10 cellular contexts compared by ENCODE assay signal in the genomic region with DNA sequence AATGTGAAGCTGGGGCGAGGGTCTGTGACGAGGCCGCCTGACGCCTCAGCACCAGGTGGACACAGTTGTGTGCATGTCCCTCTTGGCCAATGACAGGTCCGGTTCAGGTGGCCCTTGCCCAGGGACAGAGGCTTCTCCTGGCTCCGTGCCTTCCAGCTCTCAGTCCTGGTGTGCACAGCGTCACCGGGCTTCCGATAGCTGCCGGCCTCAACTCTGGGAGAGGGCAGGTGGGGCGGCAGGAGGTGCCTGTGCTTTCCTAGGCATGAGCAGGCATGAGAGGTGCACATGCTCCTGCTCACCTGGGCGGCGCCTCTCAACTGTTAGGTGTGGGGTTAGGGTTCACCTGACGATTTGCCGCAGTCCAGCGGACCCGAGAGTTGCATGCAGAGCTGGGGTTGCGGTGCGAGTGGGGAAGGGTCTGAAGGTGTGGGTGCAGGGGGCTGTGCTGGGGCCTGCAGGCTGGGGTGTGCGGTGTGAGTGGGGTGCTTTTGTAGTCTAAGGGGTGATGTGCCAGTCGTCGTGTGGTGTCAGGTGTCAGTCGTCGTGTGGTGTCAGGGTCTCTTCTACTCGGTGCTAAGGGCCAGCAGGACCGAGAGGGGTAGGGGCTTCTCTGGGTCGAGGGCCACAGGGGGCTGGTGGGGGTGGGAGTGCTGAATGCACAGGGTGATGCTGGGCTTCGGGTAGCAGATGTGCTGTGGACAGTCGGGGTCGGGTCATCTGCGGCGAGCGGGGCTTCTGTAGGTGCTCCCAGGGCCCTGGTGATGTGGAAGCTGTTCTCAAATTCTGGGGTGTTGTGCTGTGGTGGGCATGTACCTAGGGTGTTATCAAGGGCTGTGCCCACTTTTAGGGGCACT. TPM values are rescaled to one million over a fixed set of nuclear protein-coding genes. Genes with fewer than 3 reads are reported as not detected.
DNase-seq lines count a peak whose midpoint lies in the region; ATAC-seq and TF ChIP-seq lines count a peak whose summit lies in the region.
"Had no signal": no experiment of that assay in that cellular context is flagged by ENCODE, and none has a peak within 500 bp of the region (broad histone marks: within the 10 kb centered on the region; RNA-seq: fewer than 3 reads in every experiment).

No MANE protein-coding gene starts in this region.

- no peak overlapping the region for H3K4me3 ChIP-seq in right cardiac atrium (ENCODE audit: low read length)
- no peak overlapping the region for H3K4me3 ChIP-seq in lung
- no peak overlapping the region for H3K4me3 ChIP-seq in uterus

- intact Hi-C loops in right cardiac atrium (cut with DNase I) (no loop called here), left cardiac atrium (cut with DNase I) (no loop called here), uterus (cut with DNase I; ENCODE audit: low total_unique reads) (no loop called here)

- H3K27ac ChIP-seq in right cardiac atrium (ENCODE audit: low read length) = peak overlapping the region; percentile 68
- H3K27ac ChIP-seq in lung (ENCODE audit: low read depth in 1 of 2, low read length in 1 of 2) = peak overlapping the region; percentile 81 to 86
- peak overlapping the region; percentile 62 to 71 for H3K27ac ChIP-seq in uterus

- TF ChIP-seq CTCF in lung (IDR thresholded peaks at IDR 0.05; ENCODE audit: control extremely low read depth, extremely low read depth) (no peak), uterus (IDR thresholded peaks at IDR 0.05) (no peak)

- H3K9me3 ChIP-seq in right cardiac atrium (ENCODE audit: control insufficient read depth, low read length) = no peaks in the 10 kb centered on the region
- H3K9me3 ChIP-seq in lung (ENCODE audit: control insufficient read depth in 2 of 2, insufficient read depth in 1 of 2, low read length in 1 of 2) = no peaks in the 10 kb centered on the region
- no peaks in the 10 kb centered on the region for H3K9me3 ChIP-seq in uterus

- H3K27me3 ChIP-seq in right cardiac atrium (ENCODE audit: control insufficient read depth, insufficient read depth) = no peaks in the 10 kb centered on the region
- peaks cover 7% of the 10 kb centered on the region for H3K27me3 ChIP-seq in lung (ENCODE audit: control insufficient read depth, insufficient read depth)
- no peaks in the 10 kb centered on the region for H3K27me3 ChIP-seq in uterus

- H3K4me1 ChIP-seq in right cardiac atrium (ENCODE audit: control insufficient read depth, insufficient read depth, low read length) (no peaks in the 10 kb centered on the region), lung (ENCODE audit: control insufficient read depth in 2 of 2, insufficient read depth in 2 of 2, low read length in 2 of 2) (peaks cover 0 to 17% of the 10 kb centered on the region in 2 donors), uterus (peaks cover 0 to 19% of the 10 kb centered on the region in 2 donors)

- ATAC-seq in right cardiac atrium = no peak
- ATAC-seq in left cardiac atrium = no peak
- no peak for ATAC-seq in lung (ENCODE audit: insufficient read depth, low FRiP score)
- ATAC-seq: activated CD4-positive, alpha-beta T cell treated with anti-CD3 and anti-CD28 coated beads for 36 hours; activated T-helper 17 cell treated with anti-CD3 and anti-CD28 coated beads, Interleukin-2, amount 50 U/mL, for 72 hours; left colon had no signal

- no peak for TF ChIP-seq POLR2A in uterus (IDR thresholded peaks at IDR 0.05)

- 70% methylated on average over 33 of the region's 33 CpGs for WGBS in right cardiac atrium
- WGBS in lung, 2 donors = 68 to 76% methylated on average over 33 of the region's 33 CpGs

- DNase-seq in right cardiac atrium (no peak), left cardiac atrium (no peak), lung (ENCODE audit: low spot score) (no peak), uterus (no peak), cerebellum (ENCODE audit: low spot score) (no peak)
- DNase-seq in activated naive CD4-positive, alpha-beta T cell treated with anti-CD3 and anti-CD28 coated beads, Interleukin-2, amount 50 U/mL, for 16 hours = no peak
- DNase-seq: activated CD4-positive, alpha-beta T cell treated with anti-CD3 and anti-CD28 coated beads for 36 hours; left colon; SW 1271 had no signal

- H3K36me3 ChIP-seq in lung (ENCODE audit: control insufficient read depth in 2 of 2, insufficient read depth in 2 of 2, low read length in 2 of 2) (peaks cover 0 to 2% of the 10 kb centered on the region in 2 donors), uterus (no peaks in the 10 kb centered on the region)

RNA-seq across cellular contexts. Expression of a gene that starts 3.8 kb away (rescaled TPM):
- 10 to 100 TPM; 28.7 to 42.1 (median 41.1) TPM for total RNA-seq in right cardiac atrium
- 26.8 TPM for polyA plus RNA-seq in right cardiac atrium
- total RNA-seq in left cardiac atrium = 10 to 100 TPM; 39.4 to 83.4 TPM
- 10 to 100 TPM; 12.1 to 52.2 TPM for total RNA-seq in lung
- polyA plus RNA-seq in lung = 10 to 100 TPM; 26.9 to 31.7 TPM
- total RNA-seq in uterus = 100 to 1,000 TPM in 1 of 4 donors, 10 to 100 TPM in 2, 1 to 10 TPM in 1; 6.7 to 116 (median 19.1) TPM
- 1.6 TPM for total RNA-seq in cerebellum
- total RNA-seq: activated CD4-positive, alpha-beta T cell treated with anti-CD3 and anti-CD28 coated beads for 36 hours had no signal

RNA-seq across cellular contexts. Expression of a gene that starts 9.8 kb away (rescaled TPM):
- total RNA-seq in right cardiac atrium (10 to 100 TPM; 46.3 to 52.0 (median 50.0) TPM), left cardiac atrium (10 to 100 TPM; 44.7 to 46.4 TPM), lung (10 to 100 TPM; 28.5 to 32.8 TPM), uterus (10 to 100 TPM; 21.5 to 75.4 (median 27.2) TPM), cerebellum (26.5 TPM)
- polyA plus RNA-seq in right cardiac atrium (38.3 TPM), lung (10 to 100 TPM; 18.3 to 32.9 TPM)

RNA-seq across cellular contexts. Expression of a gene that starts 17.2 kb away (rescaled TPM):
- total RNA-seq in right cardiac atrium = under 1 TPM; 0.21 to 0.82 (median 0.49) TPM
- polyA plus RNA-seq in right cardiac atrium = 0.36 TPM
- 1 to 10 TPM in 1 of 2 donors, under 1 TPM in 1; 0.29 to 1.0 TPM for total RNA-seq in left cardiac atrium
- 1 to 10 TPM; 1.3 to 2.0 TPM for total RNA-seq in lung
- under 1 TPM; 0.50 to 0.63 TPM for polyA plus RNA-seq in lung
- total RNA-seq in uterus = 1 to 10 TPM in 2 of 4 donors, under 1 TPM in 1, not detected in 1; 0.26 to 2.9 (median 1.9) TPM
- 3.8 TPM for total RNA-seq in cerebellum

RNA-seq across cellular contexts. Expression of a gene that starts 26.1 kb away (rescaled TPM):
- 1 to 10 TPM; 6.3 to 9.1 (median 8.3) TPM for total RNA-seq in right cardiac atrium
- 5.8 TPM for polyA plus RNA-seq in right cardiac atrium
- 1 to 10 TPM; 9.7 to 10.0 TPM for total RNA-seq in left cardiac atrium
- 10 to 100 TPM; 15.1 to 50.7 TPM for total RNA-seq in lung
- 10 to 100 TPM; 19.5 to 99.0 TPM for polyA plus RNA-seq in lung
- total RNA-seq in uterus = 10 to 100 TPM in 1 of 4 donors, 1 to 10 TPM in 3; 4.6 to 38.8 (median 6.7) TPM
- total RNA-seq in cerebellum = 8.4 TPM

RNA-seq across cellular contexts. Expression of a gene that starts 26.7 kb away (rescaled TPM):
- total RNA-seq in right cardiac atrium (1 to 10 TPM in 2 of 4 donors, under 1 TPM in 2; 0.50 to 1.3 (median 1.1) TPM), left cardiac atrium (under 1 TPM; 0.71 to 0.97 TPM), lung (1 to 10 TPM; 1.6 to 2.5 TPM), uterus (1 to 10 TPM in 1 of 4 donors, under 1 TPM in 2, not detected in 1; 0.51 to 1.9 (median 0.64) TPM), cerebellum (9.5 TPM)
- polyA plus RNA-seq in right cardiac atrium (0.81 TPM), lung (1 to 10 TPM in 1 of 2 donors, under 1 TPM in 1; 0.45 to 3.1 TPM)
